ENCODE assay signal across 23 cellular contexts in the genomic region with DNA sequence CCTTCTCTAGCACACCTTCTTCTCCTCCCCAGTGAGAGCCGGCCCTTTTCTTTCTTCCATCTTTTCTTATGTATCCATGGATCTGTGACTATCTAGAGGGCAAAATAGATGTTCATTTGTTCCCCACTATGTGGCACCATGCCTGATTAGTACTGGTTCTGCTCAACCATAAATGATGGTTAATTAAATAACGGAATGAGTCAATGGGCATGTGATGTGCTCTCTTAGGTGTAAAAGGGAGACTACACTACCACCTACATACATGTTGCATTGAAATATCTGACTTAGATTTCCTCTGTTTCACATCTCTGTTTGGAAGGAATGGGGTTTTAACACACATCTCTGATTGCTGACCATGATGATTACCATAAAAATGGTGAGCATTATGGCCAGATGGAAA.
DNase-seq lines count a peak whose midpoint lies in the region; ATAC-seq, FAIRE-seq and TF ChIP-seq lines count a peak whose summit lies in the region.
"Had no signal": no experiment of that assay in that cellular context is flagged by ENCODE, and none has a peak within 500 bp of the region (broad histone marks: within the 10 kb centered on the region; RNA-seq: fewer than 3 reads in every experiment).

No MANE protein-coding gene starts in this region.

- SMC1A ChIA-PET in GM12878 (lab: Charles Lee; ENCODE audit: uncharacterized antibody, unreplicated experiment) = interaction anchor here (0.8 to 2.0 kb wide), 13 partner anchors 14 to 373 kb away, joined by 3 to 6 read pairs (median 4); no protein-coding TSS in a partner anchor

- no peak for TF ChIP-seq EP300 in GM12878 (IDR thresholded peaks at IDR 0.05; ENCODE audit: borderline replicate concordance in 1 of 2, control insufficient read depth in 1 of 2, low read depth in 2 of 2, low read length in 2 of 2)

- peaks cover 40 to 94% (median 77%) of the 10 kb centered on the region in 4 donors for H3K4me1 Mint-ChIP-seq in naive thymus-derived CD8-positive, alpha-beta T cell
- H3K4me1 Mint-ChIP-seq: endodermal cell had no signal

- peak overlapping the region in 9 of 10 donors; percentile 38 to 90 (median 80) for H3K4me3 Mint-ChIP-seq in naive thymus-derived CD8-positive, alpha-beta T cell
- H3K4me3 Mint-ChIP-seq: endodermal cell; stimulated activated memory B cell treated with anti-CD40 and anti-IgM and Interleukin-4, amounts not matched to agents 10 μg/mL and 1 μg/mL and 100 μg/mL, for 72 hours had no signal

- H3K27me3 ChIP-seq in GM12878 (replicated peaks in 1 of 2; ENCODE audit: control insufficient read depth in 2 of 2, insufficient read depth in 2 of 2, low read length in 1 of 2) (no peaks in the 10 kb centered on the region), Karpas-422 (ENCODE audit: low read length) (no peaks in the 10 kb centered on the region)
- H3K27me3 ChIP-seq: foreskin keratinocyte had no signal

- no peak for TF ChIP-seq POLR2A in GM12878 (IDR thresholded peaks at IDR 0.05; ENCODE audit: low read depth, low read length)

- H3K79me2 ChIP-seq in GM12878 (ENCODE audit: control insufficient read depth, insufficient read depth, low read length) (no peaks in the 10 kb centered on the region), Karpas-422 (ENCODE audit: low read length) (no peaks in the 10 kb centered on the region)

- no peak for TF ChIP-seq CTCF in 22Rv1 (IDR thresholded peaks at IDR 0.05)
- TF ChIP-seq CTCF in GM12878 (IDR thresholded peaks at IDR 0.05 in 2 of 3, conservative IDR thresholded peaks at IDR 0.05 in 1 of 3; ENCODE audit: control insufficient read depth in 2 of 3, extremely low read depth in 1 of 3, insufficient read depth in 1 of 3, low read depth in 3 of 3, low read length in 3 of 3) = no peak

- in situ Hi-C loops in GM12878 (cut with MboI) = no loop called here

- peak overlapping the region; percentile 63 for H3K27ac ChIP-seq in 22Rv1
- peak overlapping the region; percentile 90 for H3K27ac ChIP-seq in KOPT-K1 (ENCODE audit: low read depth, low read length, poor library complexity, severe bottlenecking)
- no peak overlapping the region for H3K27ac ChIP-seq in GM12878 (ENCODE audit: control insufficient read depth, insufficient read depth)
- H3K27ac ChIP-seq in Karpas-422 (ENCODE audit: low read length) = no peak overlapping the region
- H3K27ac ChIP-seq: foreskin keratinocyte, HL-60, KMS-11, RWPE1 had no signal

- peaks cover 0 to 8% (median 0%) of the 10 kb centered on the region in 3 donors for H3K36me3 Mint-ChIP-seq in naive thymus-derived CD8-positive, alpha-beta T cell
- H3K36me3 Mint-ChIP-seq: stimulated activated memory B cell treated with anti-CD40 and anti-IgM and Interleukin-4, amounts not matched to agents 10 μg/mL and 1 μg/mL and 100 μg/mL, for 72 hours had no signal

- H3K9me3 ChIP-seq in KOPT-K1 (ENCODE audit: insufficient read depth, low read length, poor library complexity, severe bottlenecking) (no peaks in the 10 kb centered on the region), GM12878 (replicated peaks; ENCODE audit: control insufficient read depth, insufficient read depth, low read length) (peaks cover 5% of the 10 kb centered on the region), Karpas-422 (ENCODE audit: low read length) (no peaks in the 10 kb centered on the region)

- no peaks in the 10 kb centered on the region for H3K27me3 Mint-ChIP-seq in naive thymus-derived CD8-positive, alpha-beta T cell
- H3K27me3 Mint-ChIP-seq: stimulated activated memory B cell treated with anti-CD40 and anti-IgM and Interleukin-4, amounts not matched to agents 10 μg/mL and 1 μg/mL and 100 μg/mL, for 72 hours had no signal

- intact Hi-C loops in GM12878 (cut with micrococcal nuclease; ENCODE audit: unreplicated experiment) = no loop called here

- ATAC-seq in GM12878 (no peak; the same call in 2 of the 3 replicates), GM19035 (IDR thresholded peaks at IDR 0.05; ENCODE audit: unreplicated experiment) (no peak)
- no peak for ATAC-seq in naive thymus-derived CD8-positive, alpha-beta T cell
- ATAC-seq: stimulated activated memory B cell treated with anti-CD40 and anti-IgM and Interleukin-4, amounts not matched to agents 10 μg/mL and 1 μg/mL and 100 μg/mL, for 72 hours had no signal

- peaks cover 0 to 10% (median 2%) of the 10 kb centered on the region in 9 donors for H3K9me3 Mint-ChIP-seq in naive thymus-derived CD8-positive, alpha-beta T cell
- H3K9me3 Mint-ChIP-seq: endodermal cell had no signal

- no peak for DNase-seq in GM12878 (ENCODE audit: low read depth, low spot score)
- DNase-seq in naive thymus-derived CD8-positive, alpha-beta T cell = no peak
- no peak for DNase-seq in NCI-H2171 (lab: John Stamatoyannopoulos, UW)
- DNase-seq in dermis blood vessel endothelial cell = no peak
- no peak for DNase-seq in Karpas-422
- DNase-seq: activated CD4-positive, alpha-beta T cell treated with anti-CD3 and anti-CD28 coated beads for 48 hours; activated effector memory CD4-positive, alpha-beta T cell treated with anti-CD3 and anti-CD28 coated beads, Interleukin-2, amount 50 U/mL, for 16 hours; DMS153; endodermal cell; NCI-H2029; NCI-H748 treated with DMSO at 0.1 percent for 48 hours; stimulated activated CD4-positive, alpha-beta T cell treated with anti-CD3 and anti-CD28 coated beads, Interleukin-4, amount 100 ng/mL, for 4 hours; T-helper 1 cell had no signal

- RAD21 ChIA-PET in GM12878 (lab: Charles Lee; ENCODE audit: unreplicated experiment) = interaction anchor here (0.6 to 2.0 kb wide), 8 partner anchors 10 to 179 kb away, joined by 3 to 8 read pairs (median 3); partner anchors contain the start of gene BTG1

- no peaks in the 10 kb centered on the region for H3K9me2 ChIP-seq in Karpas-422 (replicated peaks; ENCODE audit: insufficient read depth, low read length)

- no TSS peak for BruUV-seq in GM12878 (replicated peaks; lab: Mats Ljungman, UMichigan)

- no peak for FAIRE-seq in GM12878 (lab: Jason Lieb, UNC)
- FAIRE-seq: bronchial epithelial cell had no signal

- H4K20me1 ChIP-seq in GM12878 (ENCODE audit: control insufficient read depth, insufficient read depth) = no peaks in the 10 kb centered on the region
- H4K20me1 ChIP-seq in Karpas-422 (ENCODE audit: insufficient read depth, low read depth, low read length) = no peaks in the 10 kb centered on the region

- CTCF ChIA-PET in GM12878 (lab: Yijun Ruan, JAX) = interaction anchor here (0.8 to 2.2 kb wide), 6 partner anchors 15 to 219 kb away, joined by 3 to 7 read pairs (median 4); no protein-coding TSS in a partner anchor

- 0 out of 2 replicates have a peak, but pooled peaks have one; percentile 3 for TF ChIP-seq RAD21 in GM12878 (IDR thresholded peaks at IDR 0.05; ENCODE audit: insufficient read depth, low read depth, low read length)

- H3K4me2 ChIP-seq in GM12878 (ENCODE audit: control insufficient read depth, insufficient read depth) (no peak overlapping the region), Karpas-422 (ENCODE audit: low read depth, low read length, poor library complexity, severe bottlenecking) (no peak overlapping the region)
- H3K4me2 ChIP-seq: KMS-11 had no signal

- H3K36me3 ChIP-seq in KOPT-K1 (ENCODE audit: insufficient read depth, low read length) = no peaks in the 10 kb centered on the region
- H3K36me3 ChIP-seq in GM12878 (ENCODE audit: control insufficient read depth in 2 of 2, insufficient read depth in 2 of 2, low read length in 1 of 2) = no peaks in the 10 kb centered on the region
- H3K36me3 ChIP-seq in Karpas-422 (ENCODE audit: insufficient read depth, low read length) = no peaks in the 10 kb centered on the region

- no peak overlapping the region for H3K9ac ChIP-seq in GM12878 (ENCODE audit: control insufficient read depth, insufficient read depth, low read length)
- H3K9ac ChIP-seq in Karpas-422 (ENCODE audit: low read length) = no peak overlapping the region
- H3K9ac ChIP-seq: KMS-11 had no signal

- WGBS in GM12878 (ENCODE audit: insufficient coverage, insufficient replicate concordance, low lambda C conversion rate, missing lambda C conversion rate) = 100% methylated on average over 2 of the region's 2 CpGs

- POLR2A ChIA-PET in GM12878 (lab: Charles Lee) = interaction anchor here (1.0 kb wide), 1 partner anchor 67 kb away, joined by 3 read pairs; no protein-coding TSS in a partner anchor
- POLR2A ChIA-PET in naive thymus-derived CD8-positive, alpha-beta T cell (lab: Charles Lee) = interaction anchor here (0.9 to 3.2 kb wide), 5 partner anchors 53 to 152 kb away, joined by 3 to 13 read pairs (median 4); partner anchors contain the start of gene BTG1

- H2AFZ ChIP-seq in GM12878 (ENCODE audit: control insufficient read depth, low read depth, low read length) (peak overlapping the region; percentile 12; the same call in 1 of the 2 replicates), Karpas-422 (ENCODE audit: low read length) (no peak overlapping the region)

- H3K4me3 ChIP-seq in GM12878 (no peak overlapping the region), Karpas-422 (ENCODE audit: low read length) (no peak overlapping the region)
- H3K4me3 ChIP-seq: lung had no signal

- peak overlapping the region; percentile 82 to 100 (median 98) for H3K27ac Mint-ChIP-seq in naive thymus-derived CD8-positive, alpha-beta T cell
- H3K27ac Mint-ChIP-seq: endodermal cell; stimulated activated memory B cell treated with anti-CD40 and anti-IgM and Interleukin-4, amounts not matched to agents 10 μg/mL and 1 μg/mL and 100 μg/mL, for 72 hours had no signal

- H3K4me1 ChIP-seq in GM12878 (ENCODE audit: control insufficient read depth, insufficient read depth, low read length) (peaks cover 11% of the 10 kb centered on the region), Karpas-422 (ENCODE audit: low read length) (peaks cover 5% of the 10 kb centered on the region)
- H3K4me1 ChIP-seq: foreskin keratinocyte had no signal

TF ChIP-seq in GM12878, 131 proteins besides CTCF, POLR2A, EP300 and RAD21 (continues in another document):
- TF ChIP-seq ESRRA (IDR thresholded peaks at IDR 0.05; ENCODE audit: low read length) = no peak
- peak; percentile 13 to 42; a peak in 1 of 4 replicates for TF ChIP-seq IKZF2 (IDR thresholded peaks at IDR 0.05)
- TF ChIP-seq TBL1XR1 (IDR thresholded peaks at IDR 0.05; ENCODE audit: low read depth, low read length) = no peak
- peak; percentile 72; the same call in 1 of the 2 replicates for TF ChIP-seq MTA2 (IDR thresholded peaks at IDR 0.05; ENCODE audit: low read depth)
- no peak for TF ChIP-seq POLR2AphosphoS2 (IDR thresholded peaks at IDR 0.05; ENCODE audit: low read depth, low read length)
- peak in 1 of 2 experiments; percentile 73; a peak in 2 of 4 replicates for TF ChIP-seq BHLHE40 (IDR thresholded peaks at IDR 0.05; ENCODE audit: borderline replicate concordance in 1 of 2, low read depth in 2 of 2, low read length in 1 of 2)
- TF ChIP-seq LARP7 (IDR thresholded peaks at IDR 0.05) = no peak
- TF ChIP-seq IKZF1 (conservative IDR thresholded peaks at IDR 0.05) = peak; percentile 39
- 0 out of 2 replicates have a peak, but pooled peaks have one; percentile 22 for TF ChIP-seq NR2C1 (IDR thresholded peaks at IDR 0.05)
- peak; percentile 62; the same call in 1 of the 2 replicates for TF ChIP-seq RAD51 (IDR thresholded peaks at IDR 0.05)

Comparison
In these comparisons a context has a peak if more than half of its experiments do, and no peak if none do; other contexts are left out.
1. H3K27ac ChIP-seq: peak in 22Rv1 (single experiment) and KOPT-K1 (single experiment); none in GM12878 (single experiment) and Karpas-422 (single experiment).